Comparison of ENCODE assay signal across 18 cellular contexts in genomic region chr3:23728651-23729117, GRCh38.
DNase-seq lines count a peak whose midpoint lies in the region; ATAC-seq and TF ChIP-seq lines count a peak whose summit lies in the region.
"Had no signal": no experiment of that assay in that cellular context is flagged by ENCODE, and none has a peak within 500 bp of the region (broad histone marks: within the 10 kb centered on the region; RNA-seq: fewer than 3 reads in every experiment).

No MANE protein-coding gene starts in this region.

- H2AFZ ChIP-seq in Loucy (ENCODE audit: low read length): 0 out of 2 replicates have a peak overlapping the region, but pooled peaks have one; percentile 17

- ATAC-seq in right cardiac atrium (no peak), GM21447 (IDR thresholded peaks at IDR 0.05; ENCODE audit: unreplicated experiment) (no peak)

- no peaks in the 10 kb centered on the region for H3K9me2 ChIP-seq in Loucy (replicated peaks; ENCODE audit: low read depth, low read length)

- no peaks in the 10 kb centered on the region for H4K20me1 ChIP-seq in Loucy (ENCODE audit: insufficient read depth, low read length, poor library complexity, severe bottlenecking)

- H3K36me3 Mint-ChIP-seq in brain: no peaks in the 10 kb centered on the region

- no peaks in the 10 kb centered on the region for H3K36me3 ChIP-seq in Loucy (ENCODE audit: insufficient read depth, low read length)
- H3K36me3 ChIP-seq: esophagus squamous epithelium had no signal

- 91% methylated on average over 4 of the region's 4 CpGs for WGBS in right cardiac atrium

- H3K4me2 ChIP-seq in Loucy (ENCODE audit: low read depth, low read length, poor library complexity, severe bottlenecking): no peak overlapping the region

- peaks cover 0 to 5% (median 0%) of the 10 kb centered on the region in 5 experiments for H3K9me3 Mint-ChIP-seq in brain
- H3K9me3 Mint-ChIP-seq: activated CD4-positive, alpha-beta T cell treated with anti-CD3 and anti-CD28 coated beads, Interleukin-2, amount 10 ng/mL, durations not matched to agents 24 days and 14 days had no signal

- H3K27me3 ChIP-seq in Loucy (ENCODE audit: insufficient read depth, low read length, poor library complexity, severe bottlenecking) (no peaks in the 10 kb centered on the region), right cardiac atrium (ENCODE audit: control insufficient read depth, insufficient read depth) (no peaks in the 10 kb centered on the region), dorsolateral prefrontal cortex (no peaks in the 10 kb centered on the region)
- H3K27me3 ChIP-seq: esophagus squamous epithelium had no signal

- no peak overlapping the region for H3K9ac ChIP-seq in Loucy (ENCODE audit: low read depth, low read length, poor library complexity, severe bottlenecking)

- H3K27ac ChIP-seq in right cardiac atrium (ENCODE audit: low read length) (no peak overlapping the region), dorsolateral prefrontal cortex (no peak overlapping the region)

- H3K4me3 ChIP-seq in Loucy (ENCODE audit: low read length, poor library complexity, severe bottlenecking) (no peak overlapping the region), right cardiac atrium (ENCODE audit: low read length) (no peak overlapping the region), dorsolateral prefrontal cortex (no peak overlapping the region)
- H3K4me3 ChIP-seq: esophagus squamous epithelium had no signal

- DNase-seq in AG08396 (ENCODE audit: low spot score) (peak; percentile 25), left kidney (ENCODE audit: low read depth, low spot score) (peak; percentile 58), DMS79 (lab: John Stamatoyannopoulos, UW) (no peak), right cardiac atrium (no peak), dorsolateral prefrontal cortex (no peak)
- DNase-seq: activated CD4-positive, alpha-beta T cell treated with anti-CD3 and anti-CD28 coated beads, Interleukin-2, amount 10 ng/mL, durations not matched to agents 24 days and 14 days; activated T-cell treated with anti-CD3 and anti-CD28 coated beads, Interleukin-2, amount 50 U/mL, for 48 hours; amniotic stem cell; COR-L47; esophagus squamous epithelium; NCI-H2081 treated with DMSO at 0.1 percent for 48 hours; NCI-H748 treated with DMSO at 0.1 percent for 48 hours; SHP77; stimulated activated naive CD4-positive, alpha-beta T cell; T1000 had no signal

- peak overlapping the region in 4 of 5 experiments; percentile 45 to 83 (median 72) for H3K27ac Mint-ChIP-seq in brain
- H3K27ac Mint-ChIP-seq: activated CD4-positive, alpha-beta T cell treated with anti-CD3 and anti-CD28 coated beads, Interleukin-2, amount 10 ng/mL, durations not matched to agents 24 days and 14 days had no signal

- TF ChIP-seq CTCF in Loucy (conservative IDR thresholded peaks at IDR 0.05; ENCODE audit: low read length) (no peak), brain (conservative IDR thresholded peaks at IDR 0.05) (no peak), dorsolateral prefrontal cortex (IDR thresholded peaks at IDR 0.05 in 54 of 56, conservative IDR thresholded peaks at IDR 0.05 in 2 of 56; ENCODE audit: low read depth in 1 of 56, partially characterized antibody in 56 of 56) (no peak)

- H3K27me3 Mint-ChIP-seq in brain: peaks cover 12% of the 10 kb centered on the region
- H3K27me3 Mint-ChIP-seq: activated CD4-positive, alpha-beta T cell treated with anti-CD3 and anti-CD28 coated beads, Interleukin-2, amount 10 ng/mL, durations not matched to agents 24 days and 14 days had no signal

- H3K4me3 Mint-ChIP-seq in brain: peak overlapping the region in 1 of 5 experiments; percentile 0
- H3K4me3 Mint-ChIP-seq: activated CD4-positive, alpha-beta T cell treated with anti-CD3 and anti-CD28 coated beads, Interleukin-2, amount 10 ng/mL, durations not matched to agents 24 days and 14 days had no signal

- H3K9me3 ChIP-seq in Loucy (ENCODE audit: insufficient read depth, low read depth, low read length): no peaks in the 10 kb centered on the region
- no peaks in the 10 kb centered on the region for H3K9me3 ChIP-seq in right cardiac atrium (ENCODE audit: control insufficient read depth, low read length)
- H3K9me3 ChIP-seq: esophagus squamous epithelium had no signal

- H3F3A ChIP-seq in Loucy (ENCODE audit: low read depth): no peaks in the 10 kb centered on the region

- intact Hi-C loops in right cardiac atrium (cut with DNase I) (no loop called here), dorsolateral prefrontal cortex (cut with DNase I) (no loop called here)

- H3K4me1 Mint-ChIP-seq in brain: peaks cover 10% of the 10 kb centered on the region

- H3K79me2 ChIP-seq in Loucy (ENCODE audit: insufficient read depth, low read length): no peaks in the 10 kb centered on the region

- peaks cover 24% of the 10 kb centered on the region for H3K4me1 ChIP-seq in Loucy (ENCODE audit: insufficient read depth, low read length, poor library complexity, severe bottlenecking)
- H3K4me1 ChIP-seq in right cardiac atrium (ENCODE audit: control insufficient read depth, insufficient read depth, low read length): no peaks in the 10 kb centered on the region

Comparison
In these comparisons a context has a peak if more than half of its experiments do, and no peak if none do; other contexts are left out.
1. DNase-seq: peak in AG08396 (single experiment) and left kidney (single experiment); none in DMS79 (single experiment), right cardiac atrium (0 of 3) and dorsolateral prefrontal cortex (0 of 10).